In the genomic region with DNA sequence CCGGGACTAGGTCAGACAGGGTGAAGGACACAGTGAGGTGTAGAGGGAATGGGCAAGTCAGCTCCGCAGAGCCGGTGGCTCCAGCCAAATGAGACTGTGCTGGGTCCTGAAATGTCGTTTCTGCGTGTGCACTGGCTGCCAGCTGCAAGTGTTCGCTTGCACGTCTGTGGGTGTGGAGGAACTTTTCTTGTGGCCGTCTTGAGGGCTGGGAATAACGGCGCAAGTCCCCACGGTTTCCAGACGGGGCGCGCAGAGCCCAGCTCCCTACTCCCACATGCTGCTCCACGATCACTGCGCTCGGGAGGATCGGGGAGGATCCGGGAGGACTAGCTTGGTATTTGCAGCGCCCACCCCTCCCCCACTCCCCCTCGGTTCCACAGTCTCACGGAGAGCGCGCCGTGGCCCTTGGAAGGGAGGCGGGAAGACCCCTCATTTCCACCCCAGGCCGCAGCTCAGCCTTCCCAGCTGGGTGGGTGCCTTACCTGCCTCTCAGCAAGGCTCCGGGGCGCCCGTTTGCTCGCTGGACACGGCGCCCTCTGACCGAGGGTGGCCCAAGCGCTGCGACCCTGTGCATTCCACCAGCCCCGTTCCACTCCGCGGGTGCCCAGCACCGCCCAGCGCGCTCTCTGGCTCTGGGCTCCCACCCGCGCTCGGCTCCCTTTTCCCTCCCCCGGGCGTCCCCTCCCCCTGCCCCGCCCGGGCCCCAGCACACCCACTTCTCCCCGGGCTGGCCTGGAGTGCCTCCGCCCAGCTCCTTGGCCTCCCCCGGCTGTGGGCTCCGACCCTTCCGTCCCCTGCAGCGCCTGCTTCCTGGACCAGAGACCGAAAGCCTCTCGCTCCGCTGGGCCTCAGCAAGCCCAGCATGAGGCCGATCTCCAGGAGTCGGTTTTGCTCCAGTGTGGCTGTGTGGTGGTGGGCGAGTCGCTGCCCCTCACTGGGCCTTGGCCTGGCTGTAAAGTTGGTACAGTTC, we compare ENCODE assay signal across 9 cellular contexts. TPM values are rescaled to one million over a fixed set of nuclear protein-coding genes. Genes with fewer than 3 reads are reported as not detected.
DNase-seq lines count a peak whose midpoint lies in the region; ATAC-seq and TF ChIP-seq lines count a peak whose summit lies in the region.
"Had no signal": no experiment of that assay in that cellular context is flagged by ENCODE, and none has a peak within 500 bp of the region (broad histone marks: within the 10 kb centered on the region; RNA-seq: fewer than 3 reads in every experiment).

A gene with protein sequence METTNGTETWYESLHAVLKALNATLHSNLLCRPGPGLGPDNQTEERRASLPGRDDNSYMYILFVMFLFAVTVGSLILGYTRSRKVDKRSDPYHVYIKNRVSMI (minus strand): TSS at position 634 of the 970 bp plus-strand sequence. CDS start 9,986 bp downstream, outside the sequence.

- no peaks in the 10 kb centered on the region for H4K20me1 ChIP-seq in fibroblast of lung (ENCODE audit: control insufficient read depth, extremely low read depth, insufficient read depth, low read length)

- TF ChIP-seq EP300 in upper lobe of left lung (IDR thresholded peaks at IDR 0.05) = no peak

- H3K36me3 ChIP-seq in fibroblast of lung (ENCODE audit: control insufficient read depth, insufficient read depth, low read length) (no peaks in the 10 kb centered on the region), mucosa of rectum (ENCODE audit: control insufficient read depth in 2 of 2, insufficient read depth in 2 of 2, low read length in 2 of 2) (peaks cover 0 to 3% of the 10 kb centered on the region in 2 donors), upper lobe of left lung (no peaks in the 10 kb centered on the region)

- H3K79me2 ChIP-seq in fibroblast of lung (ENCODE audit: control insufficient read depth, insufficient read depth, low read length) = no peaks in the 10 kb centered on the region

- no peak within 1 kb of the TSS for H3K9ac ChIP-seq in fibroblast of lung (ENCODE audit: insufficient read depth, low read length)
- H3K9ac ChIP-seq in mucosa of rectum (ENCODE audit: low read depth in 1 of 2, low read length in 2 of 2) = peak within 1 kb of the TSS; percentile 77 to 82

- no peak within 1 kb of the TSS for H2AFZ ChIP-seq in fibroblast of lung (ENCODE audit: low read length)

- H3K27me3 ChIP-seq in fibroblast of lung (ENCODE audit: control insufficient read depth, insufficient read depth, low read length) (peaks cover 33% of the 10 kb centered on the region), mucosa of rectum (ENCODE audit: control insufficient read depth in 2 of 2, insufficient read depth in 2 of 2, low read length in 2 of 2) (no peaks in the 10 kb centered on the region), upper lobe of left lung (no peaks in the 10 kb centered on the region)

- peak; percentile 61 for DNase-seq in DMS53 (lab: John Stamatoyannopoulos, UW)
- DNase-seq in DMS53 treated with DMSO at 0.1 percent for 48 hours (lab: John Stamatoyannopoulos, UW; ENCODE audit: unreplicated experiment) = no peak
- DNase-seq in fibroblast of lung (ENCODE audit: low read depth in 2 of 2) = peak; percentile 25 to 27
- DNase-seq in upper lobe of left lung = peak; percentile 64 to 90
- no peak for DNase-seq in effector CD8-positive, alpha-beta T cell (lab: John Stamatoyannopoulos, UW)
- DNase-seq in SW 1271 (lab: John Stamatoyannopoulos, UW) = no peak

- H3K4me1 ChIP-seq in fibroblast of lung (ENCODE audit: control insufficient read depth, extremely low read depth, insufficient read depth, low read length) (no peaks in the 10 kb centered on the region), mucosa of rectum (ENCODE audit: control insufficient read depth in 2 of 2, insufficient read depth in 2 of 2, low read length in 2 of 2) (peaks cover 9 to 40% of the 10 kb centered on the region in 2 donors), upper lobe of left lung (peaks cover 17 to 42% (median 28%) of the 10 kb centered on the region in 4 donors)

- ATAC-seq in upper lobe of left lung (ENCODE audit: low FRiP score in 2 of 2) (peak; percentile 76 to 89), GM18867 (IDR thresholded peaks at IDR 0.05; ENCODE audit: unreplicated experiment) (no peak)

- TF ChIP-seq CTCF in fibroblast of lung (conservative IDR thresholded peaks at IDR 0.05 in 1 of 2, IDR thresholded peaks at IDR 0.05 in 1 of 2; ENCODE audit: low read depth in 1 of 2, low read length in 2 of 2) = no peak
- TF ChIP-seq CTCF in upper lobe of left lung (IDR thresholded peaks at IDR 0.05) = no peak

- peak in 1 of 4 donors; percentile 57 for TF ChIP-seq POLR2A in upper lobe of left lung (IDR thresholded peaks at IDR 0.05)

- peak within 1 kb of the TSS; percentile 28 for H3K4me2 ChIP-seq in fibroblast of lung (ENCODE audit: extremely low read depth, insufficient read depth, low read length)

- H3K9me3 ChIP-seq in fibroblast of lung (ENCODE audit: control insufficient read depth, insufficient read depth, low read depth, low read length) = no peaks in the 10 kb centered on the region
- H3K9me3 ChIP-seq in mucosa of rectum (ENCODE audit: control insufficient read depth in 2 of 2, low read length in 2 of 2) = no peaks in the 10 kb centered on the region
- H3K9me3 ChIP-seq in upper lobe of left lung = no peaks in the 10 kb centered on the region

- peak within 1 kb of the TSS in 2 of 4 experiments; percentile 37 to 52 for H3K4me3 ChIP-seq in fibroblast of lung (replicated peaks in 1 of 4; ENCODE audit: control extremely low read depth in 1 of 4, insufficient read depth in 1 of 4, low read depth in 3 of 4, low read length in 4 of 4)
- peak within 1 kb of the TSS; percentile 73 to 90 for H3K4me3 ChIP-seq in mucosa of rectum (ENCODE audit: low read length in 2 of 2)
- peak within 1 kb of the TSS; percentile 49 to 81 (median 63) for H3K4me3 ChIP-seq in upper lobe of left lung

- H3K27ac ChIP-seq in fibroblast of lung (ENCODE audit: insufficient read depth, low read length) (no peak within 1 kb of the TSS), mucosa of rectum (ENCODE audit: low read depth in 2 of 2, low read length in 2 of 2) (peak within 1 kb of the TSS; percentile 80 to 82), upper lobe of left lung (peak within 1 kb of the TSS; percentile 42 to 86 (median 84))
- H3K27ac ChIP-seq: 22Rv1 had no signal

- WGBS in upper lobe of left lung, 2 donors = 6 to 10% methylated on average over 18 to 38 of the region's 62 CpGs

RNA-seq across cellular contexts. Expression of the gene that starts here (rescaled TPM):
- 6.4 and 10.8 TPM in 2 replicates for total RNA-seq in fibroblast of lung
- polyA plus RNA-seq in fibroblast of lung = 0.03 and 0.25 TPM in 2 replicates
- polyA plus RNA-seq in fibroblast of lung (2012) = 0.08 and 0.10 TPM in 2 replicates
- 0.11 TPM in 1 of 2 replicates, not detected in the other for polyA minus RNA-seq in fibroblast of lung (ENCODE audit: low replicate concordance)
- total RNA-seq in upper lobe of left lung = 10 to 100 TPM; 14.3 to 33.3 (median 20.0) TPM

Comparison
In these comparisons a context has a peak if more than half of its experiments do, and no peak if none do; other contexts are left out.
1. DNase-seq: peak in DMS53 (single experiment), fibroblast of lung (2 of 2) and upper lobe of left lung (2 of 2); none in DMS53 treated with DMSO at 0.1 percent for 48 hours (single experiment), effector CD8-positive, alpha-beta T cell (single experiment) and SW 1271 (0 of 2).